Comparison of ENCODE assay signal across 34 cellular contexts in genomic region chr13:113373811-113374485, GRCh38. TPM values are rescaled to one million over a fixed set of nuclear protein-coding genes. Genes with fewer than 3 reads are reported as not detected.
"Had no signal": no experiment of that assay in that cellular context is flagged by ENCODE, and none has a peak within 500 bp of the region (broad histone marks: within the 10 kb centered on the region; RNA-seq: fewer than 3 reads in every experiment).

No MANE protein-coding gene starts in this region.

- H3K27ac ChIP-seq: adrenal gland, body of pancreas, colonic mucosa, esophagus squamous epithelium, heart right ventricle, left ventricle myocardium inferior, pancreas, prostate gland, stomach, thyroid gland, upper lobe of right lung, VCaP had no signal

- H3K4me3 ChIP-seq: adrenal gland, body of pancreas, colonic mucosa, esophagus squamous epithelium, heart right ventricle, left ventricle myocardium inferior, pancreas, prostate gland, stomach, thyroid gland, upper lobe of right lung had no signal

- ATAC-seq: activated CD4-positive, CD25-positive, alpha-beta regulatory T cell treated with anti-CD3 and anti-CD28 coated beads, Interleukin-2, amount 50 U/mL, for 24 hours; activated CD8-positive, alpha-beta memory T cell treated with anti-CD3 and anti-CD28 coated beads, Interleukin-2, amount 10 ng/mL, durations not matched to agents 7 days and 5 days; activated CD8-positive, alpha-beta T cell treated with anti-CD3 and anti-CD28 coated beads for 36 hours; activated T-cell treated with anti-CD3 and anti-CD28 coated beads, Interleukin-2, amount 50 U/mL, for 72 hours; body of pancreas; naive thymus-derived CD4-positive, alpha-beta T cell; stimulated activated naive B cell treated with anti-CD40 and anti-IgM and Interleukin-4, amounts not matched to agents 10 μg/mL and 1 μg/mL and 100 μg/mL, for 72 hours had no signal

- H3K4me1 Mint-ChIP-seq: activated CD4-positive, alpha-beta T cell treated with anti-CD3 and anti-CD28 coated beads, Interleukin-2, amount 10 ng/mL, durations not matched to agents 24 days and 14 days; activated CD8-positive, alpha-beta memory T cell treated with anti-CD3 and anti-CD28 coated beads, Interleukin-2, amount 10 ng/mL, durations not matched to agents 7 days and 5 days; activated naive CD8-positive, alpha-beta T cell treated with anti-CD3 and anti-CD28 coated beads for 36 hours; mesothelial cell of epicardium; stimulated activated naive B cell treated with anti-CD40 and anti-IgM and Interleukin-4, amounts not matched to agents 10 μg/mL and 1 μg/mL and 100 μg/mL, for 72 hours had no signal

- H3K9me3 Mint-ChIP-seq: activated CD4-positive, alpha-beta T cell treated with anti-CD3 and anti-CD28 coated beads, Interleukin-2, amount 10 ng/mL, durations not matched to agents 24 days and 14 days; activated CD8-positive, alpha-beta T cell treated with anti-CD3 and anti-CD28 coated beads for 36 hours; activated naive CD4-positive, alpha-beta T cell treated with anti-CD3 and anti-CD28 coated beads for 36 hours; activated naive CD8-positive, alpha-beta T cell treated with anti-CD3 and anti-CD28 coated beads for 36 hours; activated T-cell treated with anti-CD3 and anti-CD28 coated beads, Interleukin-2, amount 50 U/mL, for 72 hours; mesothelial cell of epicardium; naive thymus-derived CD4-positive, alpha-beta T cell; stimulated activated naive B cell treated with anti-CD40 and anti-IgM and Interleukin-4, amounts not matched to agents 10 μg/mL and 1 μg/mL and 100 μg/mL, for 72 hours; T-helper 1 cell treated with Interleukin-12 subunit alpha and Interleukin-12 subunit beta and Interleukin-4 antibody, amounts not matched to agents 30 μg/mL and 1 μg/mL, for 36 hours had no signal

- H3K4me3 Mint-ChIP-seq: activated CD4-positive, alpha-beta T cell treated with anti-CD3 and anti-CD28 coated beads, Interleukin-2, amount 10 ng/mL, durations not matched to agents 24 days and 14 days; activated CD8-positive, alpha-beta memory T cell treated with anti-CD3 and anti-CD28 coated beads, Interleukin-2, amount 10 ng/mL, durations not matched to agents 7 days and 5 days; activated CD8-positive, alpha-beta T cell treated with anti-CD3 and anti-CD28 coated beads for 36 hours; activated naive CD4-positive, alpha-beta T cell treated with anti-CD3 and anti-CD28 coated beads for 36 hours; activated naive CD8-positive, alpha-beta T cell treated with anti-CD3 and anti-CD28 coated beads for 36 hours; activated T-cell treated with anti-CD3 and anti-CD28 coated beads, Interleukin-2, amount 50 U/mL, for 72 hours; mesothelial cell of epicardium; naive thymus-derived CD4-positive, alpha-beta T cell; stimulated activated naive B cell treated with anti-CD40 and anti-IgM and Interleukin-4, amounts not matched to agents 10 μg/mL and 1 μg/mL and 100 μg/mL, for 72 hours; T-helper 1 cell treated with Interleukin-12 subunit alpha and Interleukin-12 subunit beta and Interleukin-4 antibody, amounts not matched to agents 30 μg/mL and 1 μg/mL, for 36 hours had no signal

- H3K27ac Mint-ChIP-seq: activated CD4-positive, alpha-beta T cell treated with anti-CD3 and anti-CD28 coated beads, Interleukin-2, amount 10 ng/mL, durations not matched to agents 24 days and 14 days; activated CD8-positive, alpha-beta memory T cell treated with anti-CD3 and anti-CD28 coated beads, Interleukin-2, amount 10 ng/mL, durations not matched to agents 7 days and 5 days; activated CD8-positive, alpha-beta T cell treated with anti-CD3 and anti-CD28 coated beads for 36 hours; activated naive CD4-positive, alpha-beta T cell treated with anti-CD3 and anti-CD28 coated beads for 36 hours; activated naive CD8-positive, alpha-beta T cell treated with anti-CD3 and anti-CD28 coated beads for 36 hours; activated T-cell treated with anti-CD3 and anti-CD28 coated beads, Interleukin-2, amount 50 U/mL, for 72 hours; mesothelial cell of epicardium; stimulated activated naive B cell treated with anti-CD40 and anti-IgM and Interleukin-4, amounts not matched to agents 10 μg/mL and 1 μg/mL and 100 μg/mL, for 72 hours; T-helper 1 cell treated with Interleukin-12 subunit alpha and Interleukin-12 subunit beta and Interleukin-4 antibody, amounts not matched to agents 30 μg/mL and 1 μg/mL, for 36 hours had no signal

- H3K36me3 Mint-ChIP-seq: activated CD8-positive, alpha-beta memory T cell treated with anti-CD3 and anti-CD28 coated beads, Interleukin-2, amount 10 ng/mL, durations not matched to agents 7 days and 5 days; activated naive CD8-positive, alpha-beta T cell treated with anti-CD3 and anti-CD28 coated beads for 36 hours; mesothelial cell of epicardium; naive thymus-derived CD4-positive, alpha-beta T cell; stimulated activated naive B cell treated with anti-CD40 and anti-IgM and Interleukin-4, amounts not matched to agents 10 μg/mL and 1 μg/mL and 100 μg/mL, for 72 hours had no signal

- H3K27me3 ChIP-seq: body of pancreas, colonic mucosa, pancreas, thyroid gland, upper lobe of right lung had no signal

- H3K4me1 ChIP-seq: adrenal gland, body of pancreas, colonic mucosa, esophagus squamous epithelium, heart right ventricle, left ventricle myocardium inferior, pancreas, prostate gland, stomach, thyroid gland, upper lobe of right lung had no signal

- H3K36me3 ChIP-seq: adrenal gland, colonic mucosa, esophagus squamous epithelium, heart right ventricle, left ventricle myocardium inferior, pancreas, prostate gland, stomach, thyroid gland, upper lobe of right lung had no signal

- H3K9me3 ChIP-seq: adrenal gland, body of pancreas, colonic mucosa, esophagus squamous epithelium, heart right ventricle, left ventricle myocardium inferior, pancreas, prostate gland, stomach, thyroid gland, upper lobe of right lung had no signal

- DNase-seq: activated CD4-positive, alpha-beta T cell treated with anti-CD3 and anti-CD28 coated beads, Interleukin-2, amount 10 ng/mL, durations not matched to agents 24 days and 14 days; activated CD8-positive, alpha-beta memory T cell treated with anti-CD3 and anti-CD28 coated beads, Interleukin-2, amount 10 ng/mL, durations not matched to agents 7 days and 5 days; activated CD8-positive, alpha-beta T cell treated with anti-CD3 and anti-CD28 coated beads for 36 hours; activated naive CD4-positive, alpha-beta T cell treated with anti-CD3 and anti-CD28 coated beads for 36 hours; activated naive CD8-positive, alpha-beta T cell treated with anti-CD3 and anti-CD28 coated beads for 36 hours; activated T-cell treated with anti-CD3 and anti-CD28 coated beads for 4 hours; activated T-cell treated with anti-CD3 and anti-CD28 coated beads, Interleukin-2, amount 50 U/mL, for 72 hours; aorta; body of pancreas; colonic mucosa; esophagus squamous epithelium; foreskin melanocyte; heart right ventricle; kidney glomerular epithelial cell; left ventricle myocardium inferior; mammary epithelial cell; naive thymus-derived CD4-positive, alpha-beta T cell; retina; small intestine; stimulated activated CD4-positive, alpha-beta T cell treated with anti-CD3 and anti-CD28 coated beads, Interleukin-1b, Interleukin-23, amount 100 ng/mL, for 48 hours; stimulated activated naive B cell treated with anti-CD40 and anti-IgM and Interleukin-4, amounts not matched to agents 10 μg/mL and 1 μg/mL and 100 μg/mL, for 72 hours; stomach; SW 1271; T-helper 9 cell; thyroid gland; upper lobe of right lung had no signal

- H3K27me3 Mint-ChIP-seq: activated CD4-positive, alpha-beta T cell treated with anti-CD3 and anti-CD28 coated beads, Interleukin-2, amount 10 ng/mL, durations not matched to agents 24 days and 14 days; activated CD8-positive, alpha-beta memory T cell treated with anti-CD3 and anti-CD28 coated beads, Interleukin-2, amount 10 ng/mL, durations not matched to agents 7 days and 5 days had no signal

RNA-seq across cellular contexts. Expression of gene GRTP1, which starts 10.0 kb away (rescaled TPM):
- total RNA-seq: activated CD4-positive, alpha-beta T cell treated with anti-CD3 and anti-CD28 coated beads, Interleukin-2, amount 10 ng/mL, durations not matched to agents 24 days and 14 days; activated CD8-positive, alpha-beta memory T cell treated with anti-CD3 and anti-CD28 coated beads, Interleukin-2, amount 10 ng/mL, durations not matched to agents 7 days and 5 days; activated CD8-positive, alpha-beta T cell treated with anti-CD3 and anti-CD28 coated beads for 36 hours; activated naive CD8-positive, alpha-beta T cell treated with anti-CD3 and anti-CD28 coated beads for 36 hours; glomerular endothelial cell had no signal
